7 cellular contexts compared by ENCODE assay signal in genomic region chr6:3125832-3126231, GRCh38.
"Had no signal": no experiment of that assay in that cellular context is flagged by ENCODE, and none has a peak within 500 bp of the region (broad histone marks: within the 10 kb centered on the region; RNA-seq: fewer than 3 reads in every experiment).

No MANE protein-coding gene starts in this region.

- H3K36me3 ChIP-seq: prostate gland had no signal

- H3K27ac ChIP-seq: foreskin keratinocyte, prostate gland had no signal

- H3K27me3 ChIP-seq: foreskin keratinocyte had no signal

- FAIRE-seq: TTC549 had no signal

- H3K4me3 Mint-ChIP-seq: dendritic cell treated with granulocyte-macrophage colony-stimulating factor and Interleukin-4, amounts not matched to agents 40 ng/mL and 50 ng/mL, for 4 days; nephron progenitor cell; type B pancreatic cell had no signal

- H3K27ac Mint-ChIP-seq: dendritic cell treated with granulocyte-macrophage colony-stimulating factor and Interleukin-4, amounts not matched to agents 40 ng/mL and 50 ng/mL, for 4 days had no signal

- H3K9me3 Mint-ChIP-seq: activated naive CD8-positive, alpha-beta T cell treated with anti-CD3 and anti-CD28 coated beads, Interleukin-2, amount 10 ng/mL, durations not matched to agents 7 days and 5 days; dendritic cell treated with granulocyte-macrophage colony-stimulating factor and Interleukin-4, amounts not matched to agents 40 ng/mL and 50 ng/mL, for 4 days; nephron progenitor cell; type B pancreatic cell had no signal

- H3K36me3 Mint-ChIP-seq: activated naive CD8-positive, alpha-beta T cell treated with anti-CD3 and anti-CD28 coated beads, Interleukin-2, amount 10 ng/mL, durations not matched to agents 7 days and 5 days had no signal

- H3K27me3 Mint-ChIP-seq: activated naive CD8-positive, alpha-beta T cell treated with anti-CD3 and anti-CD28 coated beads, Interleukin-2, amount 10 ng/mL, durations not matched to agents 7 days and 5 days; dendritic cell treated with granulocyte-macrophage colony-stimulating factor and Interleukin-4, amounts not matched to agents 40 ng/mL and 50 ng/mL, for 4 days; type B pancreatic cell had no signal

- H3K4me1 ChIP-seq: foreskin keratinocyte, prostate gland had no signal

- H3K9me3 ChIP-seq: prostate gland had no signal
